Comparison of ENCODE assay signal across 10 cellular contexts in the genomic region with DNA sequence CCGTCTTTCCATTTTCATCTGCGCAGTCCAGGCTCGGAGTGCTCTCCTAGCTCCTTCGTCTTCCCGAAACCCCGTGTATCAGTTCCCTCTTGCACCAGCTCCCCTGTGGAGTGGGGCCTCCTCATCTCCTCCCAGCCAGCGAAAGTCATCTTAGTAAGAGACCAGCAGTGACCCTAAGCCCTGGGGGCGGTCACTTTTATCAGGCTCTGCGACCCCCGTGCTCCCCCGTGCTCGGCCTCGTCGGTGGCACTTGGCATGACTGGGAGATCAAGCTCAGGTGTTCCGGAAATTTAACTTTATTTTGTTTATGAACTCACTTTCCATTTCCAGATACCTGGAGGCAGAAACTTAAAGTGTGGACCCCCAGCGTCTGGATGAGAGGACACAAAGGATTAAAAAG. TPM values are rescaled to one million over a fixed set of nuclear protein-coding genes. Genes with fewer than 3 reads are reported as not detected.
A peak's percentile ranks its signal among the peaks of the same experiment; 100 is the strongest.
DNase-seq lines count a peak whose midpoint lies in the region; ATAC-seq and TF ChIP-seq lines count a peak whose summit lies in the region.
"Had no signal": no experiment of that assay in that cellular context is flagged by ENCODE, and none has a peak within 500 bp of the region (broad histone marks: within the 10 kb centered on the region; RNA-seq: fewer than 3 reads in every experiment).

No MANE protein-coding gene starts in this region.

- DNase-seq in AG10803 (ENCODE audit: low read depth) (no peak), neural progenitor cell (ENCODE audit: low spot score) (no peak), foreskin melanocyte (no peak), AG08395 (ENCODE audit: low spot score) (no peak), SIG-M5 (lab: John Stamatoyannopoulos, UW) (no peak)
- no peak for DNase-seq in effector memory CD4-positive, alpha-beta T cell
- DNase-seq: HFFc6, NCI-H1105 treated with DMSO at 0.1 percent for 48 hours had no signal

- H3K4me3 Mint-ChIP-seq in neural progenitor cell, result peak overlapping the region; percentile 75

- H3K36me3 ChIP-seq in HUES64 (ENCODE audit: insufficient read depth, low read length) (no peaks in the 10 kb centered on the region), neural progenitor cell (no peaks in the 10 kb centered on the region)
- H3K36me3 ChIP-seq in effector memory CD4-positive, alpha-beta T cell (ENCODE audit: control insufficient read depth, insufficient read depth, low read length), result no peaks in the 10 kb centered on the region

- H3K9me3 Mint-ChIP-seq in neural progenitor cell, result peaks cover 18% of the 10 kb centered on the region
- H3K9me3 Mint-ChIP-seq: HFFc6 had no signal

- no peak overlapping the region; the same call in 1 of the 2 replicates for H3K27ac ChIP-seq in HUES64 (ENCODE audit: low read depth, low read length)
- no peak overlapping the region for H3K27ac ChIP-seq in effector memory CD4-positive, alpha-beta T cell (ENCODE audit: insufficient read depth, low read length, poor library complexity, severe bottlenecking)
- H3K27ac ChIP-seq in neural progenitor cell, result no peak overlapping the region

- peaks cover 5% of the 10 kb centered on the region for H3F3A ChIP-seq in neural progenitor cell (ENCODE audit: low read depth)

- no peak overlapping the region for H2AFZ ChIP-seq in neural progenitor cell (replicated peaks)

- H3K4me3 ChIP-seq in AG10803 (ENCODE audit: low read length) (peak overlapping the region; percentile 54), HUES64 (ENCODE audit: low read length) (peak overlapping the region; percentile 45), neural progenitor cell (no peak overlapping the region)
- H3K4me3 ChIP-seq in effector memory CD4-positive, alpha-beta T cell (ENCODE audit: insufficient read depth, low read depth, low read length, poor library complexity, severe bottlenecking), result peak overlapping the region; percentile 44

- H3K27me3 Mint-ChIP-seq in neural progenitor cell (ENCODE audit: insufficient read depth, low read depth), result peaks cover 7% of the 10 kb centered on the region

- ATAC-seq in GM18907 (IDR thresholded peaks at IDR 0.05; ENCODE audit: unreplicated experiment), result no peak

- H3K4me1 Mint-ChIP-seq in neural progenitor cell, result peaks cover 22% of the 10 kb centered on the region

- H3K79me2 ChIP-seq in neural progenitor cell (ENCODE audit: low read depth), result no peaks in the 10 kb centered on the region

- H3K4me2 ChIP-seq in neural progenitor cell, result peak overlapping the region; percentile 52

- no peak for TF ChIP-seq CTCF in AG10803 (conservative IDR thresholded peaks at IDR 0.05; ENCODE audit: low read length)
- no peak for TF ChIP-seq CTCF in neural progenitor cell (IDR thresholded peaks at IDR 0.05)

- H3K9me3 ChIP-seq in HUES64 (ENCODE audit: insufficient read depth, low read depth, low read length), result 0 out of 2 replicates have a peak, but pooled peaks cover 7% of the 10 kb centered on the region
- no peaks in the 10 kb centered on the region for H3K9me3 ChIP-seq in effector memory CD4-positive, alpha-beta T cell (ENCODE audit: control insufficient read depth, low read length)
- H3K9me3 ChIP-seq in neural progenitor cell (ENCODE audit: low read depth), result no peaks in the 10 kb centered on the region

- no peak overlapping the region for H3K9ac ChIP-seq in HUES64 (ENCODE audit: low read depth, low read length)
- H3K9ac ChIP-seq in neural progenitor cell, result no peak overlapping the region

- H3K27ac Mint-ChIP-seq in neural progenitor cell, result no peak overlapping the region
- H3K27ac Mint-ChIP-seq: HFFc6 had no signal

- peaks cover 10% of the 10 kb centered on the region; the same call in 1 of the 2 replicates for H3K27me3 ChIP-seq in HUES64 (ENCODE audit: insufficient read depth, low read length)
- H3K27me3 ChIP-seq in effector memory CD4-positive, alpha-beta T cell (replicated peaks; ENCODE audit: control insufficient read depth, insufficient read depth, low read length, poor library complexity, severe bottlenecking), result no peaks in the 10 kb centered on the region
- H3K27me3 ChIP-seq in neural progenitor cell, result no peaks in the 10 kb centered on the region

- 82% methylated on average over 16 of the region's 16 CpGs for WGBS in HUES64

- peaks cover 5% of the 10 kb centered on the region for H3K36me3 Mint-ChIP-seq in neural progenitor cell

- peaks cover 10% of the 10 kb centered on the region; the same call in 1 of the 2 replicates for H3K4me1 ChIP-seq in HUES64 (ENCODE audit: insufficient read depth, low read length)
- peaks cover 6% of the 10 kb centered on the region for H3K4me1 ChIP-seq in effector memory CD4-positive, alpha-beta T cell (ENCODE audit: control insufficient read depth, insufficient read depth, low read length, poor library complexity, severe bottlenecking)
- peaks cover 4% of the 10 kb centered on the region for H3K4me1 ChIP-seq in neural progenitor cell

- H4K20me1 ChIP-seq in neural progenitor cell (ENCODE audit: low read depth), result no peaks in the 10 kb centered on the region

RNA-seq across cellular contexts. Expression of a gene that starts 0.6 kb away (rescaled TPM):
- polyA plus RNA-seq in HUES64 (2013, experiment 1 of 2), result 9.9 TPM
- 12.8 TPM for polyA plus RNA-seq in HUES64 (2013, experiment 2 of 2)
- 2.1 and 10.1 TPM in 2 replicates for total RNA-seq in neural progenitor cell (ENCODE audit: low replicate concordance)
